In genomic region chr13:23674795-23675640, GRCh38 we compare ENCODE assay signal across 9 cellular contexts.
DNase-seq lines count a peak whose midpoint lies in the region; ATAC-seq, FAIRE-seq and TF ChIP-seq lines count a peak whose summit lies in the region.
"Had no signal": no experiment of that assay in that cellular context is flagged by ENCODE, and none has a peak within 500 bp of the region (broad histone marks: within the 10 kb centered on the region; RNA-seq: fewer than 3 reads in every experiment).

No MANE protein-coding gene starts in this region.

- in situ Hi-C loops in Panc1 (cut with HindIII; ENCODE audit: low pct_unique_long_range_greater_than_20kb, low sequenced_read_pairs) = no loop called here

- no TSS peak for BruUV-seq in Panc1 (replicated peaks; lab: Mats Ljungman, UMichigan)

- no peak for FAIRE-seq in small intestine (lab: Jason Lieb, UNC)

- no peaks in the 10 kb centered on the region for H3K4me1 ChIP-seq in Panc1 (ENCODE audit: control insufficient read depth, insufficient read depth, low read length)
- H3K4me1 ChIP-seq in skeletal muscle satellite cell (ENCODE audit: control insufficient read depth, insufficient read depth, low read length) = peaks cover 50% of the 10 kb centered on the region
- no peaks in the 10 kb centered on the region for H3K4me1 ChIP-seq in small intestine (ENCODE audit: control insufficient read depth in 2 of 2, insufficient read depth in 1 of 2, low read depth in 1 of 2, low read length in 1 of 2)

- intact Hi-C loops in Panc1 (cut with micrococcal nuclease; ENCODE audit: unreplicated experiment) = no loop called here

- CTCF ChIA-PET in Panc1 (lab: Charles Lee) = no interaction called here

- no peak for TF ChIP-seq CTCF in Panc1 (IDR thresholded peaks at IDR 0.05)

- peak overlapping the region; percentile 24 for H3K9ac ChIP-seq in skeletal muscle satellite cell (ENCODE audit: low read depth, low read length)

- no peak overlapping the region for H3K4me3 Mint-ChIP-seq in activated T-cell treated with anti-CD3 and anti-CD28 coated beads, Interleukin-2, amount 50 U/mL, for 4 hours

- H3K27me3 ChIP-seq in Panc1 (ENCODE audit: control insufficient read depth, insufficient read depth, low read length) = no peaks in the 10 kb centered on the region
- no peaks in the 10 kb centered on the region for H3K27me3 ChIP-seq in skeletal muscle satellite cell (ENCODE audit: control insufficient read depth, insufficient read depth, low read length)
- peaks cover 0 to 2% of the 10 kb centered on the region in 2 donors for H3K27me3 ChIP-seq in small intestine (ENCODE audit: control insufficient read depth in 2 of 2, insufficient read depth in 2 of 2, low read length in 2 of 2)

- DNase-seq in activated T-cell treated with anti-CD3 and anti-CD28 coated beads, Interleukin-2, amount 50 U/mL, for 4 hours = no peak
- DNase-seq in activated T-cell treated with anti-CD3 and anti-CD28 coated beads, Interleukin-2, amount 50 U/mL, for 1 hour = no peak
- peak; percentile 78 for DNase-seq in Panc1 (ENCODE audit: low read depth, low spot score)
- peak; percentile 68 for DNase-seq in dedifferentiated amniotic fluid mesenchymal stem cell (ENCODE audit: extremely low spot score)
- DNase-seq in small intestine = no peak
- DNase-seq in GOT3 (lab: John Stamatoyannopoulos, UW) = no peak
- DNase-seq: NCI-H2171 had no signal

- H3K36me3 ChIP-seq in Panc1 (ENCODE audit: control insufficient read depth, insufficient read depth, low read length) (no peaks in the 10 kb centered on the region), skeletal muscle satellite cell (ENCODE audit: insufficient read depth, low read length) (no peaks in the 10 kb centered on the region), small intestine (ENCODE audit: control insufficient read depth in 2 of 2, insufficient read depth in 2 of 2, low read length in 2 of 2) (no peaks in the 10 kb centered on the region)

- no peaks in the 10 kb centered on the region for H3K9me3 Mint-ChIP-seq in activated T-cell treated with anti-CD3 and anti-CD28 coated beads, Interleukin-2, amount 50 U/mL, for 4 hours

- H3K4me2 ChIP-seq in skeletal muscle satellite cell (ENCODE audit: low read length) = peak overlapping the region; percentile 13

- H3K9me3 ChIP-seq in Panc1 (ENCODE audit: control insufficient read depth, insufficient read depth, low read depth, low read length) (no peaks in the 10 kb centered on the region), skeletal muscle satellite cell (replicated peaks; ENCODE audit: low read length) (no peaks in the 10 kb centered on the region), small intestine (ENCODE audit: control insufficient read depth, low read depth) (no peaks in the 10 kb centered on the region)

- 74 to 85% (median 74%) methylated on average over 5 of the region's 5 CpGs for WGBS in small intestine, 3 donors

- POLR2A ChIA-PET in Panc1 (lab: Charles Lee) = no interaction called here

- H3K4me3 ChIP-seq in Panc1 (ENCODE audit: low read depth in 2 of 2, low read length in 2 of 2) (no peak overlapping the region), skeletal muscle satellite cell (ENCODE audit: low read length) (no peak overlapping the region), small intestine (ENCODE audit: low read depth in 1 of 2, low read length in 2 of 2) (no peak overlapping the region)

- peaks cover 4% of the 10 kb centered on the region for H3K27me3 Mint-ChIP-seq in activated T-cell treated with anti-CD3 and anti-CD28 coated beads, Interleukin-2, amount 50 U/mL, for 4 hours (ENCODE audit: low read depth)

- no peak overlapping the region for H3K27ac ChIP-seq in Panc1 (ENCODE audit: low read length)
- no peak overlapping the region for H3K27ac ChIP-seq in small intestine (ENCODE audit: low read depth in 1 of 2, low read length in 1 of 2)

- peaks cover 5% of the 10 kb centered on the region for H3K4me1 Mint-ChIP-seq in activated T-cell treated with anti-CD3 and anti-CD28 coated beads, Interleukin-2, amount 50 U/mL, for 4 hours (ENCODE audit: low read depth)

- peak; percentile 31 to 39 for ATAC-seq in activated T-cell treated with anti-CD3 and anti-CD28 coated beads, Interleukin-2, amount 50 U/mL, for 4 hours
- no peak for ATAC-seq in Panc1
- ATAC-seq in GM19328 (IDR thresholded peaks at IDR 0.05; ENCODE audit: unreplicated experiment) = no peak

- no peaks in the 10 kb centered on the region for H3K36me3 Mint-ChIP-seq in activated T-cell treated with anti-CD3 and anti-CD28 coated beads, Interleukin-2, amount 50 U/mL, for 4 hours (ENCODE audit: insufficient read depth)

Comparison
In these comparisons a context has a peak if more than half of its experiments do, and no peak if none do; other contexts are left out.
1. ATAC-seq: peak in activated T-cell treated with anti-CD3 and anti-CD28 coated beads, Interleukin-2, amount 50 U/mL, for 4 hours (2 of 2); none in Panc1 (single experiment) and GM19328 (single experiment).
2. DNase-seq: peak in Panc1 (single experiment) and dedifferentiated amniotic fluid mesenchymal stem cell (single experiment); none in activated T-cell treated with anti-CD3 and anti-CD28 coated beads, Interleukin-2, amount 50 U/mL, for 4 hours (single experiment), activated T-cell treated with anti-CD3 and anti-CD28 coated beads, Interleukin-2, amount 50 U/mL, for 1 hour (single experiment), small intestine (single experiment) and GOT3 (single experiment).